ENCODE assay signal across 14 cellular contexts in the genomic region with DNA sequence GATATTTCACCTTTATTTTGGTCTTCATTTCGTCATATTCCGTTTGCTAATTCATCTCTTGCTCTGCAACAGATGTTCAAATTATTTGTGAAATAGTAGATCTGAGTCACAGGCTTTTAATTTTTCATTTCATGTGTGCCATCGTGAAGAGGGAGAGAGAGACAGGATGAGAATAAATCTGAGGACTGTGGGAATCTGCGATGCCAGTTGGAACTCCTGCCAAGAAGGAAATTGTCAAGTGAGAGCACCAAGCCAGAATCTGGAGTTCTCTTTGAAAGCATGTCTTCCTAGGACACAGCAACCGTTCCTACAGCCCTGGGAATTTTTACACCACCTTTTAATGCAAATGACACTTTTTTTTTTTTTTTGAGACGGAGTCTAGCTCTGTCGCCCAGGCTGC.
"Had no signal": no experiment of that assay in that cellular context is flagged by ENCODE, and none has a peak within 500 bp of the region (broad histone marks: within the 10 kb centered on the region; RNA-seq: fewer than 3 reads in every experiment).

No MANE protein-coding gene starts in this region.

- DNase-seq: activated CD4-positive, alpha-beta T cell treated with anti-CD3 and anti-CD28 coated beads for 1 hour; activated CD8-positive, alpha-beta memory T cell treated with anti-CD3 and anti-CD28 coated beads for 24 hours; activated naive CD4-positive, alpha-beta T cell treated with Interleukin-2 at 50 U/mL for 16 hours; activated naive CD8-positive, alpha-beta T cell treated with anti-CD3 and anti-CD28 coated beads for 36 hours; activated T-cell treated with anti-CD3 and anti-CD28 coated beads, Interleukin-2, amount 50 U/mL, for 48 hours; cortex of kidney; foreskin fibroblast; lower lobe of right lung; naive thymus-derived CD8-positive, alpha-beta T cell; ovary; psoas muscle; substantia nigra; T-helper 1 cell; tibial artery had no signal
